Comparison of ENCODE assay signal across 8 cellular contexts in genomic region chr11:115503886-115504278, GRCh38. TPM values are rescaled to one million over a fixed set of nuclear protein-coding genes. Genes with fewer than 3 reads are reported as not detected.
DNase-seq lines count a peak whose midpoint lies in the region; ATAC-seq, FAIRE-seq and TF ChIP-seq lines count a peak whose summit lies in the region.

No MANE protein-coding gene starts in this region.

- no peaks in the 10 kb centered on the region for H3K27me3 ChIP-seq in thoracic aorta (replicated peaks; ENCODE audit: insufficient read depth)

- peak overlapping the region; percentile 76 to 91 for H3K4me3 ChIP-seq in kidney (ENCODE audit: low read length in 2 of 2)
- H3K4me3 ChIP-seq in thoracic aorta: peak overlapping the region; percentile 73

- peak overlapping the region; percentile 58 for H3K4me3 Mint-ChIP-seq in stimulated activated naive CD8-positive, alpha-beta T cell treated with anti-CD3 and anti-CD28 coated beads, Interleukin-15, Interleukin-2, amounts not matched to agents 100 ng/mL and 50 ng/mL, for 24 hours
- H3K4me3 Mint-ChIP-seq in activated naive CD8-positive, alpha-beta T cell treated with anti-CD3 and anti-CD28 coated beads, Interleukin-2, amount 50 U/mL, for 24 hours: peak overlapping the region; percentile 46

- no peaks in the 10 kb centered on the region for H3K36me3 ChIP-seq in kidney (ENCODE audit: control insufficient read depth in 1 of 2, insufficient read depth in 2 of 2, low read length in 2 of 2)
- H3K36me3 ChIP-seq in thoracic aorta: no peaks in the 10 kb centered on the region

- H3K4me1 ChIP-seq in kidney (ENCODE audit: control insufficient read depth in 1 of 2, insufficient read depth in 1 of 2, low read depth in 1 of 2, low read length in 2 of 2): peaks cover 0 to 5% of the 10 kb centered on the region in 2 donors
- H3K4me1 ChIP-seq in thoracic aorta (ENCODE audit: control insufficient read depth in 1 of 2, low read depth in 2 of 2): peaks cover 20 to 25% of the 10 kb centered on the region in 2 donors

- H3K4me1 Mint-ChIP-seq in stimulated activated naive CD8-positive, alpha-beta T cell treated with anti-CD3 and anti-CD28 coated beads, Interleukin-15, Interleukin-2, amounts not matched to agents 100 ng/mL and 50 ng/mL, for 24 hours (ENCODE audit: low read depth): peaks cover 13% of the 10 kb centered on the region
- H3K4me1 Mint-ChIP-seq in activated naive CD8-positive, alpha-beta T cell treated with anti-CD3 and anti-CD28 coated beads, Interleukin-2, amount 50 U/mL, for 24 hours: peaks cover 5% of the 10 kb centered on the region

- peak overlapping the region; percentile 20 to 68 for H3K27ac ChIP-seq in kidney (ENCODE audit: low read depth in 2 of 2, low read length in 2 of 2)
- H3K27ac ChIP-seq in thoracic aorta: peak overlapping the region; percentile 22 to 48

- H3K9ac ChIP-seq in kidney (ENCODE audit: low read length in 2 of 2): peak overlapping the region in 1 of 2 donors; percentile 52

- H3K27ac Mint-ChIP-seq in stimulated activated naive CD8-positive, alpha-beta T cell treated with anti-CD3 and anti-CD28 coated beads, Interleukin-15, Interleukin-2, amounts not matched to agents 100 ng/mL and 50 ng/mL, for 24 hours: no peak overlapping the region
- no peak overlapping the region for H3K27ac Mint-ChIP-seq in activated naive CD8-positive, alpha-beta T cell treated with anti-CD3 and anti-CD28 coated beads, Interleukin-2, amount 50 U/mL, for 24 hours

- ATAC-seq in stimulated activated naive CD8-positive, alpha-beta T cell treated with anti-CD3 and anti-CD28 coated beads, Interleukin-15, Interleukin-2, amounts not matched to agents 100 U/mL and 50 U/mL, for 24 hours: no peak
- peak; percentile 14 for ATAC-seq in activated naive CD8-positive, alpha-beta T cell treated with anti-CD3 and anti-CD28 coated beads, Interleukin-2, amount 50 U/mL, for 24 hours
- ATAC-seq in thoracic aorta (ENCODE audit: insufficient number of reproducible peaks, low FRiP score, low read depth) (no peak), GM19023 (IDR thresholded peaks at IDR 0.05; ENCODE audit: unreplicated experiment) (no peak), HG03045 (IDR thresholded peaks at IDR 0.05; ENCODE audit: unreplicated experiment) (no peak), GM18858 (IDR thresholded peaks at IDR 0.05; ENCODE audit: unreplicated experiment) (no peak)

- FAIRE-seq in kidney (lab: Jason Lieb, UNC): no peak

- intact Hi-C loops in kidney (cut with DNase I): no loop called here

- no peaks in the 10 kb centered on the region for H3K9me3 Mint-ChIP-seq in stimulated activated naive CD8-positive, alpha-beta T cell treated with anti-CD3 and anti-CD28 coated beads, Interleukin-15, Interleukin-2, amounts not matched to agents 100 ng/mL and 50 ng/mL, for 24 hours
- peaks cover 3% of the 10 kb centered on the region for H3K9me3 Mint-ChIP-seq in activated naive CD8-positive, alpha-beta T cell treated with anti-CD3 and anti-CD28 coated beads, Interleukin-2, amount 50 U/mL, for 24 hours

- no peaks in the 10 kb centered on the region for H3K36me3 Mint-ChIP-seq in stimulated activated naive CD8-positive, alpha-beta T cell treated with anti-CD3 and anti-CD28 coated beads, Interleukin-15, Interleukin-2, amounts not matched to agents 100 ng/mL and 50 ng/mL, for 24 hours (ENCODE audit: low read depth)
- H3K36me3 Mint-ChIP-seq in activated naive CD8-positive, alpha-beta T cell treated with anti-CD3 and anti-CD28 coated beads, Interleukin-2, amount 50 U/mL, for 24 hours (ENCODE audit: low read depth): no peaks in the 10 kb centered on the region

- peaks cover 47% of the 10 kb centered on the region for H3K27me3 Mint-ChIP-seq in stimulated activated naive CD8-positive, alpha-beta T cell treated with anti-CD3 and anti-CD28 coated beads, Interleukin-15, Interleukin-2, amounts not matched to agents 100 ng/mL and 50 ng/mL, for 24 hours
- H3K27me3 Mint-ChIP-seq in activated naive CD8-positive, alpha-beta T cell treated with anti-CD3 and anti-CD28 coated beads, Interleukin-2, amount 50 U/mL, for 24 hours: peaks cover 34% of the 10 kb centered on the region

- no peak for DNase-seq in stimulated activated naive CD8-positive, alpha-beta T cell treated with anti-CD3 and anti-CD28 coated beads, Interleukin-15, Interleukin-2, amounts not matched to agents 100 U/mL and 50 U/mL, for 24 hours
- DNase-seq in activated naive CD8-positive, alpha-beta T cell treated with anti-CD3 and anti-CD28 coated beads, Interleukin-2, amount 50 U/mL, for 24 hours: no peak
- DNase-seq in kidney: no peak
- DNase-seq in thoracic aorta (ENCODE audit: low spot score): no peak

- no peak for TF ChIP-seq CTCF in kidney (IDR thresholded peaks at IDR 0.05; ENCODE audit: borderline replicate concordance, extremely low read depth, insufficient read depth)
- TF ChIP-seq CTCF in thoracic aorta (IDR thresholded peaks at IDR 0.05): no peak

- H3K9me3 ChIP-seq in kidney (ENCODE audit: control insufficient read depth in 1 of 2, low read length in 2 of 2): no peaks in the 10 kb centered on the region
- no peaks in the 10 kb centered on the region for H3K9me3 ChIP-seq in thoracic aorta

RNA-seq across cellular contexts. Expression of gene CADM1, which starts 0.3 kb away (rescaled TPM):
- total RNA-seq in kidney (33.5 TPM), thoracic aorta (1 to 10 TPM; 1.4 to 6.1 TPM)
- polyA plus RNA-seq in kidney (ENCODE audit: insufficient read depth, low read depth, low replicate concordance): 24.0 TPM
